In the genomic region with DNA sequence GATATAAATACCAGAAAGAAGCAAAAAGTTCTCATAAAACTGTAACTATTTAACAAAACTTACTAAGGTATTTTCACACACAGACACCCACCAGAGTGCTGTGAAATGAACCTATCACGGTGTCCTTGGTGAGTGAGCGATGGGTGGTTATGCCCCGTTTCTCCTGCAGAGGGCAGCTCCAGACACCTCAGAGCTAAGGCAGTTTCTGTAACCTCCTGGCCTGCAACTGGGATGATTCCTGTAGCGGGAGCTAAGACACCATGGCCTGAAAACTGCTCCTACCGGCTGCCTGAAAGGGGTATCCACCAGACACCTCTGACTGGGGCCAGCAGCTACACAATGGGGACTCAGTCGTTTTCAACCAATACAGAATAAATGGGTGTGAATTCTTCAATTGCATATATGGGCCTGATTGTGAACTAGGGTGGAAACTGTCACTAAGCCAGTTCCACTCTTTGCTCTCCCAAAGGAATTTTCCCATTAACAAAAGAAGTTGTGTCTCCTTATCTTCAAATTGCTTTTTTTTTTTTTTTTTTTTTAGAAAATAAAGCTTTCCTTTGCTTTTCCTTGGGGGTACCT, we compare ENCODE assay signal across 8 cellular contexts.
A peak's percentile ranks its signal among the peaks of the same experiment; 100 is the strongest.
DNase-seq lines count a peak whose midpoint lies in the region; ATAC-seq and TF ChIP-seq lines count a peak whose summit lies in the region.

No MANE protein-coding gene starts in this region.

- no peaks in the 10 kb centered on the region for H3K9me3 ChIP-seq in transverse colon
- H3K9me3 ChIP-seq in sigmoid colon = no peaks in the 10 kb centered on the region

- peak; percentile 96 for ATAC-seq in GM18858 (IDR thresholded peaks at IDR 0.05; ENCODE audit: unreplicated experiment)
- peak; percentile 92 for ATAC-seq in HG03039 (IDR thresholded peaks at IDR 0.05; ENCODE audit: unreplicated experiment)

- H3K4me1 ChIP-seq in transverse colon (no peaks in the 10 kb centered on the region), sigmoid colon (no peaks in the 10 kb centered on the region)

- TF ChIP-seq POLR2A in transverse colon (IDR thresholded peaks at IDR 0.05) (no peak), sigmoid colon (IDR thresholded peaks at IDR 0.05) (no peak)

- intact Hi-C loops in transverse colon (cut with DNase I; ENCODE audit: low total_unique reads) (no loop called here), sigmoid colon (cut with DNase I) (no loop called here)

- H3K36me3 ChIP-seq in transverse colon (no peaks in the 10 kb centered on the region), sigmoid colon (no peaks in the 10 kb centered on the region)

- WGBS in transverse colon (ENCODE audit: low coverage in 1 of 2), 2 donors = 16 to 23% methylated on average over 6 of the region's 6 CpGs
- WGBS in sigmoid colon, 2 donors = 5 to 14% methylated on average over 6 of the region's 6 CpGs

- H3K27ac ChIP-seq in transverse colon (no peak overlapping the region), sigmoid colon (no peak overlapping the region)

- DNase-seq in COLO829 (ENCODE audit: low spot score) (peak; percentile 81), NCI-H460 (ENCODE audit: extremely low read depth, low read depth) (peak; percentile 61), activated T-cell treated with anti-CD3 and anti-CD28 coated beads for 48 hours (ENCODE audit: low read depth) (peak; percentile 15), inferior parietal cortex (ENCODE audit: extremely low spot score) (peak; percentile 32), transverse colon (peak; percentile 51), sigmoid colon (no peak)

- TF ChIP-seq CTCF in transverse colon (IDR thresholded peaks at IDR 0.05) (peak; percentile 41 to 61 (median 50)), sigmoid colon (IDR thresholded peaks at IDR 0.05) (peak in 2 of 4 experiments; percentile 12 to 33)

- H3K4me3 ChIP-seq in transverse colon (no peak overlapping the region), sigmoid colon (no peak overlapping the region)

- in situ Hi-C loops in transverse colon (cut with MboI; ENCODE audit: low pct_ligation_motif_present in 1 of 4, low pct_unique_long_range_greater_than_20kb in 1 of 4, low sequenced_read_pairs in 3 of 4) = no loop called here

- H3K27me3 ChIP-seq in transverse colon (no peaks in the 10 kb centered on the region), sigmoid colon (no peaks in the 10 kb centered on the region)

- TF ChIP-seq EP300 in transverse colon (IDR thresholded peaks at IDR 0.05; ENCODE audit: low read depth) = no peak
- TF ChIP-seq EP300 in sigmoid colon (IDR thresholded peaks at IDR 0.05) = no peak
